20 cellular contexts compared by ENCODE assay signal in genomic region chr14:93930296-93930988, GRCh38. TPM values are rescaled to one million over a fixed set of nuclear protein-coding genes. Genes with fewer than 3 reads are reported as not detected.
DNase-seq lines count a peak whose midpoint lies in the region; ATAC-seq, FAIRE-seq and TF ChIP-seq lines count a peak whose summit lies in the region.
"Had no signal": no experiment of that assay in that cellular context is flagged by ENCODE, and none has a peak within 500 bp of the region (broad histone marks: within the 10 kb centered on the region; RNA-seq: fewer than 3 reads in every experiment).

No MANE protein-coding gene starts in this region.

- ATAC-seq in activated CD8-positive, alpha-beta memory T cell treated with anti-CD3 and anti-CD28 coated beads, Interleukin-2, amount 10 ng/mL, durations not matched to agents 7 days and 5 days, result no peak
- ATAC-seq: HCT116 had no signal

- no peaks in the 10 kb centered on the region for H3K9me3 Mint-ChIP-seq in activated CD8-positive, alpha-beta memory T cell treated with anti-CD3 and anti-CD28 coated beads, Interleukin-2, amount 10 ng/mL, durations not matched to agents 7 days and 5 days (ENCODE audit: low read depth)
- H3K9me3 Mint-ChIP-seq: CD4-positive, alpha-beta memory T cell had no signal

- no peaks in the 10 kb centered on the region for H3K9me3 ChIP-seq in kidney (ENCODE audit: control insufficient read depth in 1 of 2, low read length in 2 of 2)
- H3K9me3 ChIP-seq: BLaER1 had no signal

- intact Hi-C loops in kidney (cut with DNase I), result no loop called here

- H3K27me3 Mint-ChIP-seq in activated CD8-positive, alpha-beta memory T cell treated with anti-CD3 and anti-CD28 coated beads, Interleukin-2, amount 10 ng/mL, durations not matched to agents 7 days and 5 days, result no peaks in the 10 kb centered on the region
- H3K27me3 Mint-ChIP-seq: CD4-positive, alpha-beta memory T cell had no signal

- CTCF ChIA-PET in activated CD8-positive, alpha-beta memory T cell treated with anti-CD3 and anti-CD28 coated beads, Interleukin-2, amount 10 ng/mL, durations not matched to agents 7 days and 5 days (lab: Charles Lee), result interaction anchor here (0.9 to 1.4 kb wide), 2 partner anchors 9 to 202 kb away, joined by 3 to 4 read pairs; no protein-coding TSS in a partner anchor

- H3K4me3 ChIP-seq in kidney (ENCODE audit: low read length in 2 of 2), result no peak overlapping the region
- H3K4me3 ChIP-seq: BLaER1 had no signal

- peak overlapping the region; percentile 26 for H3K27ac Mint-ChIP-seq in activated CD8-positive, alpha-beta memory T cell treated with anti-CD3 and anti-CD28 coated beads, Interleukin-2, amount 10 ng/mL, durations not matched to agents 7 days and 5 days

- no peaks in the 10 kb centered on the region for H3K4me1 ChIP-seq in kidney (ENCODE audit: control insufficient read depth in 1 of 2, insufficient read depth in 1 of 2, low read depth in 1 of 2, low read length in 2 of 2)

- DNase-seq in activated CD8-positive, alpha-beta memory T cell treated with anti-CD3 and anti-CD28 coated beads, Interleukin-2, amount 10 ng/mL, durations not matched to agents 7 days and 5 days, result no peak
- no peak for DNase-seq in activated CD8-positive, alpha-beta memory T cell treated with anti-CD3 and anti-CD28 coated beads for 24 hours
- DNase-seq in NCI-H69 (lab: John Stamatoyannopoulos, UW), result peak; percentile 12
- DNase-seq in kidney, result peak; percentile 46
- peak; percentile 38 for DNase-seq in ureter (ENCODE audit: low spot score)
- no peak for DNase-seq in substantia nigra (lab: John Stamatoyannopoulos, UW)
- DNase-seq in pons (ENCODE audit: low spot score), result no peak
- DNase-seq: 8988T; Calu3; CD4-positive, alpha-beta memory T cell; DMS79 treated with DMSO at 0.1 percent for 48 hours; GF-D8; GOT3; H7 had no signal

- no peak overlapping the region for H3K9ac ChIP-seq in kidney (ENCODE audit: low read length in 2 of 2)
- H3K9ac ChIP-seq: BLaER1 had no signal

- no peak overlapping the region for H3K4me3 Mint-ChIP-seq in activated CD8-positive, alpha-beta memory T cell treated with anti-CD3 and anti-CD28 coated beads, Interleukin-2, amount 10 ng/mL, durations not matched to agents 7 days and 5 days
- H3K4me3 Mint-ChIP-seq: CD14-positive monocyte had no signal

- H3K27ac ChIP-seq in kidney (ENCODE audit: low read depth in 2 of 2, low read length in 2 of 2) (no peak overlapping the region), substantia nigra (ENCODE audit: low read depth, low read length, poor library complexity, severe bottlenecking) (no peak overlapping the region)
- H3K27ac ChIP-seq: BLaER1 had no signal

- no peaks in the 10 kb centered on the region for H3K36me3 ChIP-seq in kidney (ENCODE audit: control insufficient read depth in 1 of 2, insufficient read depth in 2 of 2, low read length in 2 of 2)
- H3K36me3 ChIP-seq: BLaER1 had no signal

- H3K36me3 Mint-ChIP-seq in activated CD8-positive, alpha-beta memory T cell treated with anti-CD3 and anti-CD28 coated beads, Interleukin-2, amount 10 ng/mL, durations not matched to agents 7 days and 5 days, result peaks cover 24% of the 10 kb centered on the region
- H3K36me3 Mint-ChIP-seq: CD4-positive, alpha-beta memory T cell had no signal

- no peak for TF ChIP-seq CTCF in kidney (IDR thresholded peaks at IDR 0.05; ENCODE audit: borderline replicate concordance, extremely low read depth, insufficient read depth)

- no peak for FAIRE-seq in kidney (lab: Jason Lieb, UNC)
- FAIRE-seq: HTR-8/SVneo had no signal

- no peaks in the 10 kb centered on the region for H3K4me1 Mint-ChIP-seq in activated CD8-positive, alpha-beta memory T cell treated with anti-CD3 and anti-CD28 coated beads, Interleukin-2, amount 10 ng/mL, durations not matched to agents 7 days and 5 days
- H3K4me1 Mint-ChIP-seq: CD14-positive monocyte; CD4-positive, alpha-beta memory T cell had no signal

RNA-seq across cellular contexts. Expression of gene FAM181A, which starts 3.3 kb away (rescaled TPM):
- total RNA-seq in activated CD8-positive, alpha-beta memory T cell treated with anti-CD3 and anti-CD28 coated beads, Interleukin-2, amount 10 ng/mL, durations not matched to agents 7 days and 5 days, result not detected
- total RNA-seq in kidney (not detected), ureter (not detected)
- polyA plus RNA-seq in kidney (ENCODE audit: insufficient read depth, low read depth, low replicate concordance), result not detected
- total RNA-seq: A673; Calu3; CD4-positive, alpha-beta memory T cell; H7 had no signal
- polyA plus RNA-seq: AG04450; CD14-positive monocyte; CD4-positive, alpha-beta memory T cell had no signal

RNA-seq across cellular contexts. Expression of gene ASB2, which starts 45.9 kb away (rescaled TPM):
- 100 to 1,000 TPM; 116 to 177 TPM for total RNA-seq in activated CD8-positive, alpha-beta memory T cell treated with anti-CD3 and anti-CD28 coated beads, Interleukin-2, amount 10 ng/mL, durations not matched to agents 7 days and 5 days
- total RNA-seq in kidney (3.7 TPM), ureter (35.1 TPM)
- 0.97 TPM for polyA plus RNA-seq in kidney (ENCODE audit: insufficient read depth, low read depth, low replicate concordance)
- total RNA-seq: A673 had no signal

Comparison
In these comparisons a context has a peak if more than half of its experiments do, and no peak if none do; other contexts are left out.
1. DNase-seq: peak in NCI-H69 (single experiment), kidney (single experiment) and ureter (single experiment); none in activated CD8-positive, alpha-beta memory T cell treated with anti-CD3 and anti-CD28 coated beads, Interleukin-2, amount 10 ng/mL, durations not matched to agents 7 days and 5 days (single experiment), activated CD8-positive, alpha-beta memory T cell treated with anti-CD3 and anti-CD28 coated beads for 24 hours (single experiment), substantia nigra (0 of 49) and pons (single experiment).